1 cellular context compared by ENCODE assay signal in genomic region chr2:71801969-71802368, GRCh38.
TF ChIP-seq lines count a peak whose summit lies in the region.

No MANE protein-coding gene starts in this region.

TF ChIP-seq in HCT116, 20 proteins besides CTCF, POLR2A, EP300 and RAD21 (continued from another document):
- TF ChIP-seq, protein P1, sequence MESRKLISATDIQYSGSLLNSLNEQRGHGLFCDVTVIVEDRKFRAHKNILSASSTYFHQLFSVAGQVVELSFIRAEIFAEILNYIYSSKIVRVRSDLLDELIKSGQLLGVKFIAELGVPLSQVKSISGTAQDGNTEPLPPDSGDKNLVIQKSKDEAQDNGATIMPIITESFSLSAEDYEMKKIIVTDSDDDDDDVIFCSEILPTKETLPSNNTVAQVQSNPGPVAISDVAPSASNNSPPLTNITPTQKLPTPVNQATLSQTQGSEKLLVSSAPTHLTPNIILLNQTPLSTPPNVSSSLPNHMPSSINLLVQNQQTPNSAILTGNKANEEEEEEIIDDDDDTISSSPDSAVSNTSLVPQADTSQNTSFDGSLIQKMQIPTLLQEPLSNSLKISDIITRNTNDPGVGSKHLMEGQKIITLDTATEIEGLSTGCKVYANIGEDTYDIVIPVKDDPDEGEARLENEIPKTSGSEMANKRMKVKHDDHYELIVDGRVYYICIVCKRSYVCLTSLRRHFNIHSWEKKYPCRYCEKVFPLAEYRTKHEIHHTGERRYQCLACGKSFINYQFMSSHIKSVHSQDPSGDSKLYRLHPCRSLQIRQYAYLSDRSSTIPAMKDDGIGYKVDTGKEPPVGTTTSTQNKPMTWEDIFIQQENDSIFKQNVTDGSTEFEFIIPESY (IDR thresholded peaks at IDR 0.05; ENCODE audit: extremely low read depth, insufficient replicate concordance, low read length), result no peak
